35 cellular contexts compared by ENCODE assay signal in genomic region chr11:62912268-62912667, GRCh38. TPM values are rescaled to one million over a fixed set of nuclear protein-coding genes. Genes with fewer than 3 reads are reported as not detected.
"Had no signal": no experiment of that assay in that cellular context is flagged by ENCODE, and none has a peak within 500 bp of the region (broad histone marks: within the 10 kb centered on the region; RNA-seq: fewer than 3 reads in every experiment).

No MANE protein-coding gene starts in this region.

- H3K4me3 ChIP-seq: coronary artery, esophagus squamous epithelium, heart right ventricle, left lung, mucosa of descending colon, right atrium auricular region, smooth muscle cell, stomach, thyroid gland had no signal

- H2AFZ ChIP-seq: parathyroid adenoma had no signal

- H3K9ac ChIP-seq: parathyroid adenoma had no signal

- H3K9me3 ChIP-seq: esophagus squamous epithelium, heart right ventricle, left lung, mucosa of descending colon, right atrium auricular region, stomach, thyroid gland had no signal

- H3K79me2 ChIP-seq: parathyroid adenoma had no signal

- DNase-seq: dermis blood vessel endothelial cell; effector memory CD8-positive, alpha-beta T cell; erythroblast; esophagus squamous epithelium; foreskin melanocyte; glutamatergic neuron; heart right ventricle; hippocampal formation; left cardiac atrium; left lung; mesenchymal stem cell; mucosa of descending colon; naive B cell; stimulated activated CD4-positive, alpha-beta T cell treated with anti-CD3 and anti-CD28 coated beads, Interleukin-12 subunit alpha, Interleukin-12 subunit beta, amount 100 ng/mL, for 4 hours; stimulated activated CD4-positive, alpha-beta T cell treated with anti-CD3 and anti-CD28 coated beads, Interleukin-1b, Interleukin-23, amount 100 ng/mL, for 48 hours; stimulated activated CD4-positive, alpha-beta T cell treated with anti-CD3 and anti-CD28 coated beads, Interleukin-4, amount 100 ng/mL, for 1 hour; stimulated activated CD8-positive, alpha-beta memory T cell treated with anti-CD3 and anti-CD28 coated beads, Interleukin-4, amount 100 ng/mL, for 48 hours; stimulated activated naive CD4-positive, alpha-beta T cell treated with Interleukin-2 at 50 U/mL for 16 hours; stomach; thyroid gland; trophoblast cell had no signal

- H3K27me3 ChIP-seq: esophagus squamous epithelium, heart right ventricle, left lung, right atrium auricular region, stomach, thyroid gland had no signal

- FAIRE-seq: endometrium, islet of Langerhans, urothelium cell line had no signal

- ATAC-seq: effector memory CD8-positive, alpha-beta T cell; heart right ventricle; left cardiac atrium; left lung; mucosa of descending colon; natural killer cell treated with Interleukin-12 subunit alpha and Interleukin-12 subunit beta and Interleukin-15 and Interleukin-18, amount 100 ng/mL, for 72 hours; sciatic nerve had no signal

- H3K36me3 ChIP-seq: esophagus squamous epithelium, heart right ventricle, left lung, right atrium auricular region, stomach, thyroid gland had no signal

- H3K27ac ChIP-seq: coronary artery, esophagus squamous epithelium, heart right ventricle, parathyroid adenoma, right atrium auricular region, stomach, thyroid gland had no signal

- H3K4me2 ChIP-seq: smooth muscle cell had no signal

RNA-seq across cellular contexts. Expression of gene CHRM1, which starts 8.9 kb away (rescaled TPM):
- total RNA-seq: dermis blood vessel endothelial cell; heart right ventricle; kidney epithelial cell; left cardiac atrium; lung microvascular endothelial cell; natural killer cell treated with Interleukin-12 subunit alpha and Interleukin-12 subunit beta and Interleukin-15 and Interleukin-18, amount 100 ng/mL, for 72 hours; neural crest cell; osteoblast; right atrium auricular region; sciatic nerve; smooth muscle cell; subcutaneous adipose tissue; thyroid gland had no signal
- polyA plus RNA-seq: heart right ventricle, smooth muscle cell had no signal
